In genomic region chr20:18001131-18001921, GRCh38 we compare ENCODE assay signal across 10 cellular contexts. TPM values are rescaled to one million over a fixed set of nuclear protein-coding genes. Genes with fewer than 3 reads are reported as not detected.
DNase-seq lines count a peak whose midpoint lies in the region; ATAC-seq and TF ChIP-seq lines count a peak whose summit lies in the region.
"Had no signal": no experiment of that assay in that cellular context is flagged by ENCODE, and none has a peak within 500 bp of the region (broad histone marks: within the 10 kb centered on the region; RNA-seq: fewer than 3 reads in every experiment).

No MANE protein-coding gene starts in this region.

- no peaks in the 10 kb centered on the region for H3K9me3 ChIP-seq in PC-9 (ENCODE audit: insufficient read depth, low read depth)

- no peaks in the 10 kb centered on the region for H3K79me2 ChIP-seq in PC-9 (ENCODE audit: low read depth)

- ATAC-seq in HG03175 (IDR thresholded peaks at IDR 0.05; ENCODE audit: unreplicated experiment) (no peak), HG03342 (IDR thresholded peaks at IDR 0.05; ENCODE audit: unreplicated experiment) (no peak)

- intact Hi-C loops in PC-9 (cut with micrococcal nuclease; ENCODE audit: unreplicated experiment), result no loop called here

- H2AFZ ChIP-seq in PC-9, result peak overlapping the region; percentile 50; the same call in 1 of the 2 replicates

- H3K36me3 ChIP-seq in PC-9 (ENCODE audit: low read depth), result no peaks in the 10 kb centered on the region

- POLR2A ChIA-PET in PC-9 (lab: Charles Lee; ENCODE audit: unreplicated experiment), result no interaction called here

- DNase-seq in AG20443 (ENCODE audit: low spot score) (peak; percentile 92), PC-9 (peak; percentile 32 to 81), fibroblast of mammary gland (ENCODE audit: low read depth) (peak; percentile 97), occipital lobe (lab: John Stamatoyannopoulos, UW) (peak; percentile 12), RPMI8226 (no peak), cerebellar nuclear complex (lab: John Stamatoyannopoulos, UW) (no peak)
- DNase-seq: effector CD4-positive, alpha-beta T cell; MM.1S had no signal

- no peaks in the 10 kb centered on the region for H3K27me3 ChIP-seq in PC-9 (ENCODE audit: insufficient read depth, low read depth)

- TF ChIP-seq CTCF in PC-9 (conservative IDR thresholded peaks at IDR 0.05), result no peak
- TF ChIP-seq CTCF in fibroblast of mammary gland (conservative IDR thresholded peaks at IDR 0.05; ENCODE audit: control insufficient read depth, insufficient read depth, low read depth, low read length), result no peak

- peak overlapping the region; percentile 79 for H3K27ac ChIP-seq in PC-9

- peaks cover 30% of the 10 kb centered on the region for H3F3A ChIP-seq in PC-9 (ENCODE audit: insufficient read depth, low read depth)

- H3K4me3 ChIP-seq in PC-9, result no peak overlapping the region
- H3K4me3 ChIP-seq in fibroblast of mammary gland (ENCODE audit: control insufficient read depth, low read depth, low read length), result no peak overlapping the region

- no TSS peak for BruUV-seq in PC-9 (replicated peaks; lab: Mats Ljungman, UMichigan)

- H4K20me1 ChIP-seq in PC-9 (ENCODE audit: insufficient read depth), result no peaks in the 10 kb centered on the region

- CTCF ChIA-PET in PC-9 (lab: Charles Lee), result no interaction called here

- H3K4me2 ChIP-seq in PC-9, result peak overlapping the region; percentile 45

- no peaks in the 10 kb centered on the region for H3K9me2 ChIP-seq in PC-9 (ENCODE audit: insufficient read depth)

- H3K4me1 ChIP-seq in PC-9 (replicated peaks; ENCODE audit: insufficient read depth), result peaks cover 38% of the 10 kb centered on the region

RNA-seq across cellular contexts. Expression of gene MGME1, which starts 32.5 kb away (rescaled TPM):
- total RNA-seq in PC-9 (2021), result 31.3 and 42.8 TPM in 2 replicates
- total RNA-seq in occipital lobe, result 8.4 TPM

RNA-seq across cellular contexts. Expression of gene SNX5, which starts 32.7 kb away (rescaled TPM):
- 97.7 and 116 TPM in 2 replicates for total RNA-seq in PC-9 (2021)
- 60.4 TPM for total RNA-seq in occipital lobe

RNA-seq across cellular contexts. Expression of gene OVOL2, which starts 56.4 kb away (rescaled TPM):
- total RNA-seq in PC-9 (2021) (15.3 and 20.7 TPM in 2 replicates), occipital lobe (0.62 TPM)

Comparison
In these comparisons a context has a peak if more than half of its experiments do, and no peak if none do; other contexts are left out.
1. DNase-seq: peak in AG20443 (single experiment), PC-9 (2 of 2), fibroblast of mammary gland (single experiment) and occipital lobe (single experiment); none in RPMI8226 (single experiment) and cerebellar nuclear complex (0 of 2).
2. RNA of gene OVOL2, which starts 56.4 kb away (total RNA-seq): 15.3 to 20.7 TPM in PC-9; 0.62 TPM in occipital lobe (single experiment); every median in the first group is over 10 times any median in the second.